Comparison of ENCODE assay signal across 30 cellular contexts in the genomic region with DNA sequence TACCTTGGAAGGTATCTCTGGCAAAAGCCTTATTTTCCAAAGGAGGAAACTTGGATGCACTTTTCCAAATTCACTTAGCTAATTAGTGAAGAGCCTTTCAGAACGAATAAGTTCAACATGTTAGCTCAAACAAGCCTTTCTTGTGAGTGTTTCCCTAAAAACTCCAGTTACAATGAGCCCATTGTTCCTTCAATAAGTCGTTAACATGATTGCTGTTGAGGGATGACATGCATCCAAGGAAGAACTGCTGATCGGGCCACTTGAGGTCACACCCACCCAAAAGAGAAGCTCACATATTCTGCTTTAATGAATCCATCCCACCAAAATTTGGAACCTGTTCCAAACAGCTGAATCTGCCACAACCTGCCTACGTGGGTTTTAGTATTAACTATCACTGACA. TPM values are rescaled to one million over a fixed set of nuclear protein-coding genes. Genes with fewer than 3 reads are reported as not detected.
"Had no signal": no experiment of that assay in that cellular context is flagged by ENCODE, and none has a peak within 500 bp of the region (broad histone marks: within the 10 kb centered on the region; RNA-seq: fewer than 3 reads in every experiment).

No MANE protein-coding gene starts in this region.

- H3K9me3 ChIP-seq: MG63, SJSA1 had no signal

- DNase-seq: activated B cell treated with CpG ODN at 0.5 μM for 24 hours; activated CD4-positive, alpha-beta memory T cell treated with anti-CD3 and anti-CD28 coated beads for 36 hours; activated CD4-positive, alpha-beta T cell treated with anti-CD3 and anti-CD28 coated beads, Interleukin-2, amount 10 ng/mL, durations not matched to agents 7 days and 5 days; activated gamma-delta T cell; activated naive CD4-positive, alpha-beta T cell treated with anti-CD3 and anti-CD28 coated beads for 36 hours; activated naive CD8-positive, alpha-beta T cell treated with anti-CD3 and anti-CD28 coated beads for 36 hours; activated T-cell treated with anti-CD3 and anti-CD28 coated beads for 4 hours; activated T-cell treated with anti-CD3 and anti-CD28 coated beads, Interleukin-2, amount 50 U/mL, for 48 hours; central memory CD4-positive, alpha-beta T cell; MG63; MV-4-11; NCI-H1092 treated with DMSO at 0.1 percent for 48 hours; NCI-H1436 treated with DMSO at 0.1 percent for 48 hours; NCI-H187; NCI-H2081; NCI-H2171 treated with DMSO at 0.1 percent for 48 hours; NCI-H226; NCI-H510A; NCI-H69; NK-92 treated with Interleukin-12 subunit alpha and Interleukin-12 subunit beta, amount 100 ng/mL, for 24 hours; OCI-M1; SHP77; T-cell; T-helper 2 cell; T1000 had no signal

- H3K4me1 ChIP-seq: SJSA1 had no signal

- H3K27ac ChIP-seq: SJSA1 had no signal

- H3K36me3 ChIP-seq: MG63, SJSA1 had no signal

- H3K27me3 ChIP-seq: MG63 had no signal

- H3K4me3 ChIP-seq: MG63, SJSA1 had no signal

RNA-seq across cellular contexts. Expression of gene SLC35G4, which starts 48.1 kb away (rescaled TPM):
- total RNA-seq: activated B cell treated with CpG ODN at 0.5 μM for 24 hours; activated CD4-positive, alpha-beta memory T cell treated with anti-CD3 and anti-CD28 coated beads for 36 hours; activated CD4-positive, alpha-beta T cell treated with anti-CD3 and anti-CD28 coated beads, Interleukin-2, amount 10 ng/mL, durations not matched to agents 7 days and 5 days; activated CD8-positive, alpha-beta memory T cell treated with anti-CD3 and anti-CD28 coated beads for 36 hours; activated naive CD4-positive, alpha-beta T cell treated with anti-CD3 and anti-CD28 coated beads for 36 hours; activated naive CD8-positive, alpha-beta T cell treated with anti-CD3 and anti-CD28 coated beads for 36 hours; activated T-helper 17 cell treated with anti-CD3 and anti-CD28 coated beads, Interleukin-2, amount 50 U/mL, for 72 hours; bronchial epithelial cell; SJSA1; T-cell had no signal
- polyA plus RNA-seq: adipose tissue had no signal
